32 cellular contexts compared by ENCODE assay signal in the genomic region with DNA sequence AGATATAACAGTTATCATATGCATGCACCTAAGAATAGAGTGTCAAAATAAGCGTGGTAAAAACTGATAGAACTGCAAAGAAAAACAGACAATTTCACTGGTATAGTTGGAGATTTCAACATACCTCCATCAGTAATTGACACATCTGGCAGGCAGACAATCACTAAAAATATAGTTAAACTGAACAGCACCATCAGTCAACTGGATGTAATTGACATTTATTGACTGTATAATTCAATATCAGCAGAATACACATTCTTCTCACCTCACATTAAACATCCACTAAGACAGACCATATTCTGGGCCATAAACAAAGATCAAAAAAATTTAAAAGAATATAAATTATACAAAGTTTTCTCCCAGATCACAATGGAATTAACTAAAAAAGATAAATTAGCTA.
"Had no signal": no experiment of that assay in that cellular context is flagged by ENCODE, and none has a peak within 500 bp of the region (broad histone marks: within the 10 kb centered on the region; RNA-seq: fewer than 3 reads in every experiment).

No MANE protein-coding gene starts in this region.

- H3K4me3 ChIP-seq: adrenal gland, ascending aorta, body of pancreas, breast epithelium, cardiac muscle cell had no signal

- H3K4me1 ChIP-seq: adrenal gland, ascending aorta, body of pancreas, breast epithelium had no signal

- ATAC-seq: activated naive CD4-positive, alpha-beta T cell treated with anti-CD3 and anti-CD28 coated beads, Interleukin-2, amount 50 U/mL, for 72 hours; activated naive CD8-positive, alpha-beta T cell treated with anti-CD3 and anti-CD28 coated beads, Interleukin-2, amount 50 U/mL, for 24 hours; activated T-cell treated with anti-CD3 and anti-CD28 coated beads, Interleukin-2, amount 50 U/mL, for 4 hours; activated T-cell treated with anti-CD3 and anti-CD28 coated beads, Interleukin-2, amount 50 U/mL, for 72 hours; activated T-helper 17 cell treated with anti-CD3 and anti-CD28 coated beads, Interleukin-2, amount 50 U/mL, for 72 hours; body of pancreas had no signal

- H3K27me3 ChIP-seq: adrenal gland, ascending aorta, body of pancreas, brain microvascular endothelial cell, breast epithelium, cardiac muscle cell had no signal

- H3K9me3 ChIP-seq: adrenal gland, ascending aorta, body of pancreas, breast epithelium had no signal

- H3K27ac ChIP-seq: adrenal gland, ascending aorta, body of pancreas, brain microvascular endothelial cell, breast epithelium, cardiac muscle cell had no signal

- DNase-seq: activated effector memory CD4-positive, alpha-beta T cell treated with anti-CD3 and anti-CD28 coated beads, Interleukin-2, amount 50 U/mL, for 16 hours; activated effector memory CD4-positive, alpha-beta T cell treated with Interleukin-2 at 50 U/mL for 16 hours; activated gamma-delta T cell; activated gamma-delta T cell treated with Interleukin-2 at 50 U/mL for 16 hours; activated naive CD4-positive, alpha-beta T cell; activated naive CD4-positive, alpha-beta T cell treated with anti-CD3 and anti-CD28 coated beads for 36 hours; activated naive CD4-positive, alpha-beta T cell treated with anti-CD3 and anti-CD28 coated beads, Interleukin-2, amount 10 ng/mL, durations not matched to agents 7 days and 5 days; activated naive CD4-positive, alpha-beta T cell treated with anti-CD3 and anti-CD28 coated beads, Interleukin-2, amount 50 U/mL, for 16 hours; activated naive CD4-positive, alpha-beta T cell treated with Interleukin-2 at 50 U/mL for 16 hours; activated naive CD8-positive, alpha-beta T cell treated with anti-CD3 and anti-CD28 coated beads for 36 hours; activated naive CD8-positive, alpha-beta T cell treated with anti-CD3 and anti-CD28 coated beads, Interleukin-2, amount 10 ng/mL, durations not matched to agents 7 days and 5 days; activated naive CD8-positive, alpha-beta T cell treated with anti-CD3 and anti-CD28 coated beads, Interleukin-2, amount 50 U/mL, for 24 hours; activated T-cell treated with anti-CD3 and anti-CD28 coated beads, Interleukin-2, amount 50 U/mL, for 1 hour; activated T-cell treated with anti-CD3 and anti-CD28 coated beads, Interleukin-2, amount 50 U/mL, for 24 hours; activated T-cell treated with anti-CD3 and anti-CD28 coated beads, Interleukin-2, amount 50 U/mL, for 4 hours; activated T-cell treated with anti-CD3 and anti-CD28 coated beads, Interleukin-2, amount 50 U/mL, for 48 hours; activated T-cell treated with anti-CD3 and anti-CD28 coated beads, Interleukin-2, amount 50 U/mL, for 72 hours; adrenal gland; amniotic stem cell; amygdala; anterior cingulate cortex; aorta; body of pancreas; brain microvascular endothelial cell; caudate nucleus; central memory CD4-positive, alpha-beta T cell; cerebellar nuclear complex had no signal

- H3K36me3 ChIP-seq: adrenal gland, ascending aorta, brain microvascular endothelial cell, breast epithelium, cardiac muscle cell had no signal
